ENCODE assay signal across 9 cellular contexts in genomic region chr5:1883120-1883924, GRCh38. TPM values are rescaled to one million over a fixed set of nuclear protein-coding genes. Genes with fewer than 3 reads are reported as not detected.
DNase-seq lines count a peak whose midpoint lies in the region; ATAC-seq and TF ChIP-seq lines count a peak whose summit lies in the region.
"Had no signal": no experiment of that assay in that cellular context is flagged by ENCODE, and none has a peak within 500 bp of the region (broad histone marks: within the 10 kb centered on the region; RNA-seq: fewer than 3 reads in every experiment).

No MANE protein-coding gene starts in this region.

- H2AFZ ChIP-seq in SK-N-SH (ENCODE audit: low read depth), result no peak overlapping the region

- DNase-seq in NCI-H146 (lab: John Stamatoyannopoulos, UW), result peak; percentile 24
- DNase-seq in NCI-H146 treated with DMSO at 0.1 percent for 48 hours (lab: John Stamatoyannopoulos, UW; ENCODE audit: unreplicated experiment), result no peak
- peak; percentile 71 for DNase-seq in SK-N-SH
- peak; percentile 25 for DNase-seq in left cardiac atrium
- no peak for DNase-seq in hippocampal formation (lab: John Stamatoyannopoulos, UW)
- DNase-seq in sciatic nerve (ENCODE audit: low spot score), result no peak

- no peak overlapping the region for H3K4me3 ChIP-seq in SK-N-SH (ENCODE audit: low read depth in 2 of 2, low read length in 1 of 2)
- peak overlapping the region; percentile 56 to 71 (median 60) for H3K4me3 ChIP-seq in skeletal muscle tissue (ENCODE audit: low read length in 3 of 3)

- peaks cover 86% of the 10 kb centered on the region for H3K27me3 ChIP-seq in SK-N-SH (ENCODE audit: insufficient read depth)
- peaks cover 55 to 68% (median 67%) of the 10 kb centered on the region in 3 donors for H3K27me3 ChIP-seq in skeletal muscle tissue (ENCODE audit: control insufficient read depth in 3 of 3, insufficient read depth in 3 of 3, low read length in 3 of 3)

- H3K9me3 ChIP-seq in SK-N-SH, result no peaks in the 10 kb centered on the region
- H3K9me3 ChIP-seq in skeletal muscle tissue (ENCODE audit: control insufficient read depth in 3 of 3, low read length in 3 of 3), result no peaks in the 10 kb centered on the region

- H3K79me2 ChIP-seq in SK-N-SH (ENCODE audit: insufficient read depth), result no peaks in the 10 kb centered on the region

- TF ChIP-seq RAD21 in SK-N-SH (IDR thresholded peaks at IDR 0.05; ENCODE audit: low read length), result no peak

- POLR2A ChIA-PET in SK-N-SH (lab: Yijun Ruan, JAX), result no interaction called here

- H3K9ac ChIP-seq in SK-N-SH (no peak overlapping the region), skeletal muscle tissue (ENCODE audit: low read depth in 1 of 3, low read length in 3 of 3) (peak overlapping the region in 2 of 3 donors; percentile 62 to 76)

- H3K4me1 ChIP-seq in SK-N-SH (ENCODE audit: control insufficient read depth in 1 of 2, insufficient read depth in 2 of 2, low read depth in 1 of 2, low read length in 1 of 2), result no peaks in the 10 kb centered on the region
- peaks cover 0 to 3% (median 0%) of the 10 kb centered on the region in 3 donors for H3K4me1 ChIP-seq in skeletal muscle tissue (ENCODE audit: control insufficient read depth in 3 of 3, insufficient read depth in 3 of 3, low read length in 3 of 3)

- H3K36me3 ChIP-seq in SK-N-SH (replicated peaks in 1 of 2; ENCODE audit: control insufficient read depth in 1 of 2, insufficient read depth in 2 of 2, low read length in 1 of 2) (no peaks in the 10 kb centered on the region), skeletal muscle tissue (ENCODE audit: control insufficient read depth in 3 of 3, insufficient read depth in 3 of 3, low read length in 3 of 3) (no peaks in the 10 kb centered on the region)

- WGBS in SK-N-SH (ENCODE audit: low lambda C conversion rate), result 3% methylated on average over 43 of the region's 78 CpGs

- CTCF ChIA-PET in SK-N-SH (lab: Yijun Ruan, JAX), result interaction anchor here (0.7 to 1.3 kb wide), 2 partner anchors 15 to 1470 kb away, joined by 3 to 4 read pairs; no protein-coding TSS in a partner anchor

- TF ChIP-seq CTCF in SK-N-SH (IDR thresholded peaks at IDR 0.05), result no peak

- intact Hi-C loops in left cardiac atrium (cut with DNase I), result no loop called here
- intact Hi-C loops in sciatic nerve (cut with DNase I), result no loop called here

- peak overlapping the region; percentile 19; the same call in 1 of the 2 replicates for H3K4me2 ChIP-seq in SK-N-SH

- H3K9me2 ChIP-seq in SK-N-SH, result no peaks in the 10 kb centered on the region

- H3K27ac ChIP-seq in SK-N-SH (ENCODE audit: low read depth in 2 of 2, low read length in 1 of 2), result no peak overlapping the region
- H3K27ac ChIP-seq in skeletal muscle tissue (ENCODE audit: low read depth, low read length), result no peak overlapping the region

- no peak for TF ChIP-seq EP300 in SK-N-SH (IDR thresholded peaks at IDR 0.05; ENCODE audit: borderline replicate concordance in 1 of 2, low read depth in 1 of 2, low read length in 1 of 2)

- no peaks in the 10 kb centered on the region for H3F3A ChIP-seq in SK-N-SH (replicated peaks; ENCODE audit: insufficient read depth)

- 0 out of 2 replicates have a peak, but pooled peaks cover 4% of the 10 kb centered on the region for H4K20me1 ChIP-seq in SK-N-SH (ENCODE audit: insufficient read depth)

- peak; percentile 43 to 55 for ATAC-seq in left cardiac atrium
- no peak for ATAC-seq in HG02759 (IDR thresholded peaks at IDR 0.05; ENCODE audit: unreplicated experiment)
- no peak for ATAC-seq in sciatic nerve

TF ChIP-seq in SK-N-SH, 30 proteins besides CTCF, POLR2A, EP300 and RAD21:
- TF ChIP-seq CHD2 (IDR thresholded peaks at IDR 0.05; ENCODE audit: low read length, partially characterized antibody), result no peak
- TF ChIP-seq MXI1 (IDR thresholded peaks at IDR 0.05; ENCODE audit: low read depth, low read length), result no peak
- TF ChIP-seq PBX3 (IDR thresholded peaks at IDR 0.05), result no peak
- TF ChIP-seq FOXJ3 (CRISPR knock-in tag; IDR thresholded peaks at IDR 0.05), result no peak
- no peak for TF ChIP-seq RFX5 (IDR thresholded peaks at IDR 0.05; ENCODE audit: low read length)
- no peak for TF ChIP-seq GABPA (IDR thresholded peaks at IDR 0.05; ENCODE audit: low read depth)
- no peak for TF ChIP-seq SIN3A (IDR thresholded peaks at IDR 0.05; ENCODE audit: borderline replicate concordance, low read depth, low read length)
- no peak for TF ChIP-seq EZH2phosphoT487 (IDR thresholded peaks at IDR 0.05; ENCODE audit: borderline replicate concordance, low read depth)
- TF ChIP-seq FOSL2 (IDR thresholded peaks at IDR 0.05; ENCODE audit: borderline replicate concordance, low read depth), result no peak
- TF ChIP-seq REST (IDR thresholded peaks at IDR 0.05; ENCODE audit: low read depth, low read length), result no peak
- TF ChIP-seq GATA2 (CRISPR knock-in tag; IDR thresholded peaks at IDR 0.05), result no peak
- no peak for TF ChIP-seq ZBTB33 (IDR thresholded peaks at IDR 0.05; ENCODE audit: borderline replicate concordance, low read depth)

RNA-seq across cellular contexts. Expression of gene IRX4, which starts 0.6 kb away (rescaled TPM):
- not detected in 2 replicates for polyA plus RNA-seq in SK-N-SH (2012; rRNA removed)
- polyA plus RNA-seq in SK-N-SH (2012; cell fraction: cytosol; rRNA removed), result not detected in 2 replicates
- not detected in 2 replicates for polyA plus RNA-seq in SK-N-SH (2012; cell fraction: nucleus; rRNA removed)
- under 1 TPM; 0.18 to 0.50 TPM for total RNA-seq in left cardiac atrium
- under 0.01 TPM for total RNA-seq in skeletal muscle tissue
- not detected for total RNA-seq in sciatic nerve
- total RNA-seq: activated CD8-positive, alpha-beta memory T cell treated with anti-CD3 and anti-CD28 coated beads for 36 hours had no signal

Comparison
In these comparisons a context has a peak if more than half of its experiments do, and no peak if none do; other contexts are left out.
1. DNase-seq: peak in NCI-H146 (single experiment), SK-N-SH (single experiment) and left cardiac atrium (single experiment); none in NCI-H146 treated with DMSO at 0.1 percent for 48 hours (single experiment), hippocampal formation (0 of 2) and sciatic nerve (single experiment).
2. H3K4me3 ChIP-seq: peak in skeletal muscle tissue (3 of 3); none in SK-N-SH (0 of 2).
3. ATAC-seq: peak in left cardiac atrium (2 of 2); none in HG02759 (single experiment) and sciatic nerve (single experiment).